In genomic region chr4:61214680-61215079, GRCh38 we compare ENCODE assay signal across 17 cellular contexts. TPM values are rescaled to one million over a fixed set of nuclear protein-coding genes. Genes with fewer than 3 reads are reported as not detected.
A peak's percentile ranks its signal among the peaks of the same experiment; 100 is the strongest.
DNase-seq lines count a peak whose midpoint lies in the region; TF ChIP-seq lines count a peak whose summit lies in the region.
"Had no signal": no experiment of that assay in that cellular context is flagged by ENCODE, and none has a peak within 500 bp of the region (broad histone marks: within the 10 kb centered on the region; RNA-seq: fewer than 3 reads in every experiment).

No MANE protein-coding gene starts in this region.

- no peaks in the 10 kb centered on the region; a peak in 1 of 4 replicates for H3K4me1 ChIP-seq in SK-N-SH (ENCODE audit: control insufficient read depth in 1 of 2, insufficient read depth in 2 of 2, low read depth in 1 of 2, low read length in 1 of 2)
- H3K4me1 ChIP-seq: A549 had no signal

- H3K27me3 ChIP-seq in SK-N-SH (ENCODE audit: insufficient read depth) = no peaks in the 10 kb centered on the region

- in situ Hi-C loops in G401 (cut with HindIII; ENCODE audit: low sequenced_read_pairs) = no loop called here

- H3K9me2 ChIP-seq in SK-N-SH = no peaks in the 10 kb centered on the region

- H3K27ac ChIP-seq in SK-N-SH (ENCODE audit: low read depth in 2 of 2, low read length in 1 of 2) = no peak overlapping the region
- H3K27ac ChIP-seq: 22Rv1, A549, C4-2B had no signal

- no peaks in the 10 kb centered on the region for H3F3A ChIP-seq in SK-N-SH (replicated peaks; ENCODE audit: insufficient read depth)

- H3K9me3 ChIP-seq in SK-N-SH = no peaks in the 10 kb centered on the region
- H3K9me3 ChIP-seq: A549, Caco-2 had no signal

- CTCF ChIA-PET in SK-N-SH (lab: Yijun Ruan, JAX) = no interaction called here

- no peak overlapping the region for H3K9ac ChIP-seq in SK-N-SH

- H2AFZ ChIP-seq in SK-N-SH (ENCODE audit: low read depth) = no peak overlapping the region

- TF ChIP-seq EP300 in SK-N-SH (IDR thresholded peaks at IDR 0.05; ENCODE audit: borderline replicate concordance in 1 of 2, low read depth in 1 of 2, low read length in 1 of 2) = no peak

- H4K20me1 ChIP-seq in SK-N-SH (ENCODE audit: insufficient read depth) = no peaks in the 10 kb centered on the region

- H3K4me2 ChIP-seq in SK-N-SH = no peak overlapping the region
- H3K4me2 ChIP-seq: A549 had no signal

- WGBS in SK-N-SH (ENCODE audit: low lambda C conversion rate) = 50% methylated on average over 5 of the region's 5 CpGs

- TF ChIP-seq CTCF in choroid plexus epithelial cell (conservative IDR thresholded peaks at IDR 0.05; ENCODE audit: low read depth, low read length) = no peak
- TF ChIP-seq CTCF in SK-N-SH (IDR thresholded peaks at IDR 0.05) = no peak

- DNase-seq in DMS53 (lab: John Stamatoyannopoulos, UW) = peak; percentile 6
- DNase-seq in DMS53 treated with DMSO at 0.1 percent for 48 hours (lab: John Stamatoyannopoulos, UW; ENCODE audit: unreplicated experiment) = no peak
- peak; percentile 40 for DNase-seq in OCI-M1 (lab: John Stamatoyannopoulos, UW)
- peak; percentile 35 for DNase-seq in choroid plexus epithelial cell (ENCODE audit: low read depth)
- no peak for DNase-seq in SK-N-SH
- no peak for DNase-seq in hippocampal formation (lab: John Stamatoyannopoulos, UW)
- DNase-seq in G401 (ENCODE audit: low spot score) = no peak
- DNase-seq: AML-193; Caco-2; CD4-positive, alpha-beta T cell; DMS153; H9 had no signal

- H3K36me3 ChIP-seq in SK-N-SH (replicated peaks in 1 of 2; ENCODE audit: control insufficient read depth in 1 of 2, insufficient read depth in 2 of 2, low read length in 1 of 2) = no peaks in the 10 kb centered on the region

- no peak for TF ChIP-seq RAD21 in SK-N-SH (IDR thresholded peaks at IDR 0.05; ENCODE audit: low read length)

- no peaks in the 10 kb centered on the region for H3K79me2 ChIP-seq in SK-N-SH (ENCODE audit: insufficient read depth)

- H3K4me3 ChIP-seq in choroid plexus epithelial cell (ENCODE audit: low read depth, low read length) (no peak overlapping the region), SK-N-SH (ENCODE audit: low read depth in 2 of 2, low read length in 1 of 2) (no peak overlapping the region)
- H3K4me3 ChIP-seq: A549, GM12878 had no signal

- POLR2A ChIA-PET in SK-N-SH (lab: Yijun Ruan, JAX) = no interaction called here

TF ChIP-seq in SK-N-SH, 30 proteins besides CTCF, POLR2A, EP300 and RAD21:
- TF ChIP-seq RXRA (IDR thresholded peaks at IDR 0.05; ENCODE audit: borderline replicate concordance, low read depth) (no peak), ELF1 (IDR thresholded peaks at IDR 0.05) (no peak), MAX (IDR thresholded peaks at IDR 0.05; ENCODE audit: low read depth) (no peak), GATA2 (CRISPR knock-in tag; IDR thresholded peaks at IDR 0.05) (no peak), FOXM1 (IDR thresholded peaks at IDR 0.05; ENCODE audit: low read depth) (no peak), TCF12 (IDR thresholded peaks at IDR 0.05) (no peak), MXI1 (IDR thresholded peaks at IDR 0.05; ENCODE audit: low read depth, low read length) (no peak), ZBTB33 (IDR thresholded peaks at IDR 0.05; ENCODE audit: borderline replicate concordance, low read depth) (no peak), SIN3A (IDR thresholded peaks at IDR 0.05; ENCODE audit: borderline replicate concordance, low read depth, low read length) (no peak)

RNA-seq across cellular contexts. Expression of gene ADGRL3, which starts 14.6 kb away (rescaled TPM):
- polyA plus RNA-seq in SK-N-SH (2012; rRNA removed) = 0.02 and 0.03 TPM in 2 replicates
- 0.03 TPM in 2 replicates for polyA plus RNA-seq in SK-N-SH (2012; cell fraction: cytosol; rRNA removed)
- polyA plus RNA-seq in SK-N-SH (2012; cell fraction: nucleus; rRNA removed) = 0.01 TPM in 1 of 2 replicates, not detected in the other
- not detected in 2 replicates for total RNA-seq in G401 (2014; rRNA removed; shearing (Covaris generic))
- total RNA-seq: CD4-positive, alpha-beta T cell; GM12878 had no signal
- polyA plus RNA-seq: IgD-negative memory B cell had no signal

Comparison
In these comparisons a context has a peak if more than half of its experiments do, and no peak if none do; other contexts are left out.
1. DNase-seq: peak in DMS53 (single experiment), OCI-M1 (single experiment) and choroid plexus epithelial cell (single experiment); none in DMS53 treated with DMSO at 0.1 percent for 48 hours (single experiment), SK-N-SH (single experiment), hippocampal formation (0 of 2) and G401 (single experiment).